1 cellular context compared by ENCODE assay signal in the genomic region with DNA sequence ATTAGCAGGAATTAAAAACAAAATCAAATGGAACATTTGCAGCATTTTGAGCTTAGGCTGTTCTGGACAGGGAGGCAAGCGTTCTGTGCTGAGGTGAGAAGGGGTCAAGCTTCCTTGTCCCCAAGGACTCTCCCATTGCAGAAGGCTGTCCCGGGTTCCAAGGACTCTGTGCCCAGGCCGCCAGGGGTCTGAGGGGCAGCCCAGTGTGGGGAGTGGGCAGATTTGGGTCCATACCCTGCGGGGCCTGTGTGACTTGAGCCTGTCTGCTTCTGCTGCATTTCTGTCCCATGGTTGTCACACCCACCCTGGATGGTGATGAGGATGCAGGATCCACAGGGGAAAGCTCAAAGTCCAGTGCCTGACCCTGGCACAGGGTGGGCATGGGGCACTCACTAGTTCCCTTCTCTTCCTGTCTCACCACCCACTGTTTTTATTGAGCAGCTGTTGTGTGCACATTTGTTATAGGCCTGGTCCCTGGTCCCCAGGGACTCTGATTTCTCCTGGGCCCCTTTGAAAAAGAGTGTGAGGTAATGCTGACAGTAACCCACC.
TF ChIP-seq lines count a peak whose summit lies in the region.

No MANE protein-coding gene starts in this region.

TF ChIP-seq in HepG2, 621 proteins besides CTCF, POLR2A, EP300 and RAD21 (continued from another document):
- TF ChIP-seq DR1 (CRISPR knock-in tag; IDR thresholded peaks at IDR 0.05) (no peak), PHF5A (CRISPR knock-in tag; IDR thresholded peaks at IDR 0.05; ENCODE audit: low read depth, unreplicated experiment) (no peak)
TF ChIP-seq in HepG2: peak in this region for 0.
